ENCODE assay signal across 28 cellular contexts in genomic region chr18:36120297-36120696, GRCh38. TPM values are rescaled to one million over a fixed set of nuclear protein-coding genes. Genes with fewer than 3 reads are reported as not detected.
A peak's percentile ranks its signal among the peaks of the same experiment; 100 is the strongest.
DNase-seq lines count a peak whose midpoint lies in the region; ATAC-seq, FAIRE-seq and TF ChIP-seq lines count a peak whose summit lies in the region.
"Had no signal": no experiment of that assay in that cellular context is flagged by ENCODE, and none has a peak within 500 bp of the region (broad histone marks: within the 10 kb centered on the region; RNA-seq: fewer than 3 reads in every experiment).

No MANE protein-coding gene starts in this region.

- H2AFZ ChIP-seq in K562 (ENCODE audit: low read depth, low read length) = no peak overlapping the region
- H2AFZ ChIP-seq: PC-9 had no signal

- H3K9ac ChIP-seq in K562 (ENCODE audit: insufficient read depth in 1 of 2, low read depth in 2 of 2, low read length in 2 of 2) (no peak overlapping the region), mesendoderm (ENCODE audit: low read length) (no peak overlapping the region)
- H3K9ac ChIP-seq: BLaER1 treated with 17β-estradiol and CSF1 and Interleukin-3, amounts not matched to agents 10 nM and 100 nM; KMS-11 had no signal

- CTCF ChIA-PET in K562 (lab: Yijun Ruan, JAX; ENCODE audit: low intra/inter-chr PET ratio) (no interaction called here), A673 (lab: Charles Lee) (no interaction called here)

- no peaks in the 10 kb centered on the region for H3K27me3 ChIP-seq in K562 (ENCODE audit: control insufficient read depth in 2 of 2, insufficient read depth in 2 of 2, low read length in 2 of 2)
- no peaks in the 10 kb centered on the region for H3K27me3 ChIP-seq in mesendoderm (ENCODE audit: insufficient read depth, low read length, poor library complexity)
- H3K27me3 ChIP-seq in A673 (replicated peaks; ENCODE audit: insufficient read depth, low read depth, low read length, poor library complexity) = no peaks in the 10 kb centered on the region
- H3K27me3 ChIP-seq: BLaER1 treated with 17β-estradiol and CSF1 and Interleukin-3, amounts not matched to agents 10 nM and 100 nM had no signal

- H3K4ac ChIP-seq in mesendoderm (ENCODE audit: low read depth, low read length) = no peak overlapping the region

- intact Hi-C loops in K562 (cut with micrococcal nuclease) = no loop called here
- intact Hi-C loops in A673 (cut with micrococcal nuclease; ENCODE audit: unreplicated experiment) = no loop called here

- no peak overlapping the region for H2BK120ac ChIP-seq in mesendoderm (ENCODE audit: low read depth, low read length)

- no peak overlapping the region for H3K4me3 ChIP-seq in K562
- H3K4me3 ChIP-seq in mesendoderm (ENCODE audit: low read length) = no peak overlapping the region
- H3K4me3 ChIP-seq in A673 (ENCODE audit: low read depth, low read length, poor library complexity, severe bottlenecking) = no peak overlapping the region
- H3K4me3 ChIP-seq: BLaER1 treated with 17β-estradiol and CSF1 and Interleukin-3, amounts not matched to agents 10 nM and 100 nM; GM12878; HAP-1; PC-9 had no signal

- TF ChIP-seq EP300 in K562 (IDR thresholded peaks at IDR 0.05; ENCODE audit: low read length) = no peak

- TF ChIP-seq CTCF in K562 (IDR thresholded peaks at IDR 0.05 in 2 of 3, conservative IDR thresholded peaks at IDR 0.05 in 1 of 3; ENCODE audit: insufficient read depth in 2 of 3, low read depth in 1 of 3, low read length in 3 of 3) = no peak
- no peak for TF ChIP-seq CTCF in A673 (conservative IDR thresholded peaks at IDR 0.05; ENCODE audit: low read depth, low read length)

- no peak overlapping the region for H2BK15ac ChIP-seq in mesendoderm (replicated peaks; ENCODE audit: low read depth)

- no peaks in the 10 kb centered on the region for H3K9me1 ChIP-seq in K562 (ENCODE audit: control insufficient read depth, insufficient read depth, low read length)

- no peak overlapping the region for H2AK5ac ChIP-seq in mesendoderm (ENCODE audit: low read length)

- H4K5ac ChIP-seq in mesendoderm (ENCODE audit: low read length) = no peak overlapping the region

- no TSS peak for BruUV-seq in K562 (replicated peaks; lab: Mats Ljungman, UMichigan)
- no TSS peak for BruUV-seq in A673 (replicated peaks; lab: Mats Ljungman, UMichigan)

- H3K4me2 ChIP-seq in K562 (ENCODE audit: insufficient read depth, low read length) (no peak overlapping the region), mesendoderm (ENCODE audit: low read length) (no peak overlapping the region)
- H3K4me2 ChIP-seq: BLaER1 treated with 17β-estradiol and CSF1 and Interleukin-3, amounts not matched to agents 10 nM and 100 nM; KMS-11; PC-9 had no signal

- no peaks in the 10 kb centered on the region for H3K79me2 ChIP-seq in K562 (ENCODE audit: control insufficient read depth, insufficient read depth, low read length)
- no peaks in the 10 kb centered on the region for H3K79me2 ChIP-seq in mesendoderm (ENCODE audit: control insufficient read depth, insufficient read depth, low read length)

- H3K23ac ChIP-seq in mesendoderm (ENCODE audit: low read length) = no peak overlapping the region

- H3K79me1 ChIP-seq in mesendoderm (ENCODE audit: low read length) = no peaks in the 10 kb centered on the region

- ATAC-seq in K562 = no peak
- no peak for ATAC-seq in GM19397 (IDR thresholded peaks at IDR 0.05; ENCODE audit: unreplicated experiment)
- ATAC-seq: GM12878, Right ventricle myocardium inferior, T-cell had no signal

- no peak overlapping the region for H3K56ac ChIP-seq in mesendoderm (ENCODE audit: low read length)

- H3K36me3 ChIP-seq in K562 (ENCODE audit: control insufficient read depth, insufficient read depth, low read length) = peaks cover 52% of the 10 kb centered on the region
- no peaks in the 10 kb centered on the region for H3K36me3 ChIP-seq in mesendoderm (ENCODE audit: control insufficient read depth, insufficient read depth, low read length)
- peaks cover 57% of the 10 kb centered on the region for H3K36me3 ChIP-seq in A673 (ENCODE audit: insufficient read depth, low read length, poor library complexity, severe bottlenecking)

- WGBS in K562 (ENCODE audit: insufficient coverage, low coverage, missing lambda C conversion rate) = 89% methylated on average over 3 of the region's 3 CpGs
- WGBS in mesendoderm (ENCODE audit: extremely low coverage, insufficient coverage, low lambda C conversion rate) = no CpG with 5 or more reads among the region's 3 CpGs

- in situ Hi-C loops in K562 (cut with MboI) = no loop called here

- no peak overlapping the region for H3K18ac ChIP-seq in mesendoderm (ENCODE audit: low read length)

- no peak overlapping the region for H2BK5ac ChIP-seq in mesendoderm (ENCODE audit: low read length)

- H4K20me1 ChIP-seq in K562 (replicated peaks; ENCODE audit: control insufficient read depth, insufficient read depth, low read length) = no peaks in the 10 kb centered on the region

- no peaks in the 10 kb centered on the region for H3K9me3 ChIP-seq in K562 (replicated peaks; ENCODE audit: control insufficient read depth, insufficient read depth, low read depth, low read length)
- H3K9me3 ChIP-seq in A673 (ENCODE audit: low read depth, low read length, poor library complexity, severe bottlenecking) = no peaks in the 10 kb centered on the region
- H3K9me3 ChIP-seq: BLaER1 treated with 17β-estradiol and CSF1 and Interleukin-3, amounts not matched to agents 10 nM and 100 nM; HAP-1 had no signal

- H3K27ac ChIP-seq in K562 (ENCODE audit: extremely low read depth, low read depth, low read length) (no peak overlapping the region), mesendoderm (ENCODE audit: low read depth, low read length) (no peak overlapping the region), A673 (ENCODE audit: low read depth, low read length, poor library complexity, severe bottlenecking) (no peak overlapping the region)
- H3K27ac ChIP-seq: BLaER1 treated with 17β-estradiol and CSF1 and Interleukin-3, amounts not matched to agents 10 nM and 100 nM; KMS-11; PC-9 had no signal

- POLR2A ChIA-PET in K562 (lab: Yijun Ruan, JAX) (interaction anchor here (0.6 to 2.2 kb wide), 5 partner anchors 8 to 148 kb away, joined by 3 to 12 read pairs (median 4); partner anchors contain the start of gene RMP24), A673 (lab: Charles Lee; ENCODE audit: low non-redundant PET) (no interaction called here)

- FAIRE-seq in K562 (lab: Jason Lieb, UNC) = no peak
- FAIRE-seq: D721Med, G401.6, GM12878, HTR-8/SVneo had no signal

- H4K8ac ChIP-seq in mesendoderm (ENCODE audit: low read depth, low read length) = peak overlapping the region; percentile 56

- TF ChIP-seq RAD21 in K562 (CRISPR knock-in tag; conservative IDR thresholded peaks at IDR 0.05 in 1 of 2, IDR thresholded peaks at IDR 0.05 in 1 of 2) = no peak

- no peaks in the 10 kb centered on the region for H3K4me1 ChIP-seq in K562 (replicated peaks in 1 of 2; ENCODE audit: control insufficient read depth in 2 of 2, insufficient read depth in 2 of 2, low read length in 2 of 2)
- no peaks in the 10 kb centered on the region for H3K4me1 ChIP-seq in mesendoderm (ENCODE audit: control insufficient read depth, low read depth, low read length)
- H3K4me1 ChIP-seq in A673 (ENCODE audit: insufficient read depth, low read length, poor library complexity, severe bottlenecking) = no peaks in the 10 kb centered on the region
- H3K4me1 ChIP-seq: BLaER1 treated with 17β-estradiol and CSF1 and Interleukin-3, amounts not matched to agents 10 nM and 100 nM; HAP-1 had no signal

- TF ChIP-seq POLR2A in K562 (conservative IDR thresholded peaks at IDR 0.05) = no peak

- DNase-seq in DMS53 (lab: John Stamatoyannopoulos, UW) (peak; percentile 17), DMS53 treated with DMSO at 0.1 percent for 48 hours (lab: John Stamatoyannopoulos, UW; ENCODE audit: unreplicated experiment) (no peak), NCI-H1417 (lab: John Stamatoyannopoulos, UW) (peak in 2 of 3 experiments; percentile 41 to 59), K562 (ENCODE audit: extremely low read depth in 1 of 4, low spot score in 3 of 4) (no peak), mesendoderm (no peak), A673 (ENCODE audit: low spot score) (no peak)
- no peak for DNase-seq in activated CD4-positive, alpha-beta T cell treated with anti-CD3 and anti-CD28 coated beads for 48 hours
- DNase-seq: 8988T; CD4-positive, alpha-beta T cell; GOT3; HFFc6; NCI-H1092 treated with DMSO at 0.1 percent for 48 hours; NCI-H146; NCI-H1930; NCI-H2107; NCI-H446; NCI-H526 treated with DMSO at 0.1 percent for 48 hours; PC-9; T-cell had no signal

RNA-seq across cellular contexts. Expression of gene SLC39A6, which starts 8.8 kb away (rescaled TPM):
- 16.4 and 23.0 TPM in 2 replicates for total RNA-seq in K562 (2011; cell fraction: chromatin; rRNA removed; ENCODE audit: low replicate concordance)
- total RNA-seq in K562 (2011; cell fraction: nucleolus; rRNA removed) = 16.7 and 19.2 TPM in 2 replicates
- 18.1 and 19.9 TPM in 2 replicates for total RNA-seq in K562 (2011; cell fraction: nucleoplasm; rRNA removed)
- total RNA-seq in K562 (2014; rRNA removed) (17.4 and 21.1 TPM in 2 replicates), K562 (2014; rRNA removed; fragmentation: Illumina TruSeq; extraction: Trizol) (19.9 and 20.9 TPM in 2 replicates), K562 (2015; rRNA removed; fragmentation: Illumina TruSeq; extraction: Trizol) (19.0 and 20.6 TPM in 2 replicates), K562 (2021) (13.2 and 14.0 TPM in 2 replicates), A673 (2021) (58.1 and 70.7 TPM in 2 replicates)
- polyA plus RNA-seq in K562 (2011; rRNA removed) (16.7 and 17.8 TPM in 2 replicates), K562 (2014; fragmentation: Illumina TruSeq; extraction: Trizol) (22.1 and 23.8 TPM in 2 replicates), K562 (2014; fragmentation: Nextera tagmentation; extraction: Ambion mirVana) (1 to 10 TPM; 5.6 to 6.6 TPM), K562 (2014; rRNA removed) (13.2 and 13.8 TPM in 2 replicates)
- polyA plus RNA-seq in K562 (2011; cell fraction: cytosol; rRNA removed) = 11.3 and 13.7 TPM in 2 replicates
- polyA plus RNA-seq in K562 (2011; cell fraction: nucleus; rRNA removed) = 14.2 and 16.8 TPM in 2 replicates
- 8.7 and 10.7 TPM in 2 replicates for polyA plus RNA-seq in K562 (2012)
- 26.3 and 34.2 TPM in 2 replicates for polyA minus RNA-seq in K562 (2011; rRNA and poly(A)+ RNA removed)
- polyA minus RNA-seq in K562 (2011; cell fraction: cytosol; rRNA and poly(A)+ RNA removed) = 5.0 and 5.6 TPM in 2 replicates
- 7.3 and 11.8 TPM in 2 replicates for polyA minus RNA-seq in K562 (2011; cell fraction: nucleus; rRNA and poly(A)+ RNA removed)
- 17.2 TPM for polyA plus RNA-seq in mesendoderm (2013, experiment 1 of 2)
- polyA plus RNA-seq in mesendoderm (2013, experiment 2 of 2) = 18.0 TPM

RNA-seq across cellular contexts. Expression of gene ELP2, which starts 9.4 kb away (rescaled TPM):
- total RNA-seq in K562 (2011; cell fraction: chromatin; rRNA removed; ENCODE audit: low replicate concordance) = 409 and 679 TPM in 2 replicates
- 246 and 294 TPM in 2 replicates for total RNA-seq in K562 (2011; cell fraction: nucleolus; rRNA removed)
- 383 and 472 TPM in 2 replicates for total RNA-seq in K562 (2011; cell fraction: nucleoplasm; rRNA removed)
- total RNA-seq in K562 (2014; rRNA removed) = 156 and 158 TPM in 2 replicates
- 123 and 139 TPM in 2 replicates for total RNA-seq in K562 (2014; rRNA removed; fragmentation: Illumina TruSeq; extraction: Trizol)
- 72.8 and 76.8 TPM in 2 replicates for total RNA-seq in K562 (2015; rRNA removed; fragmentation: Illumina TruSeq; extraction: Trizol)
- total RNA-seq in K562 (2021) = 140 and 148 TPM in 2 replicates
- 188 and 192 TPM in 2 replicates for polyA plus RNA-seq in K562 (2011; rRNA removed)
- polyA plus RNA-seq in K562 (2011; cell fraction: cytosol; rRNA removed) = 42.9 and 93.6 TPM in 2 replicates
- 181 and 221 TPM in 2 replicates for polyA plus RNA-seq in K562 (2011; cell fraction: nucleus; rRNA removed)
- polyA plus RNA-seq in K562 (2012) = 133 and 141 TPM in 2 replicates
- polyA plus RNA-seq in K562 (2014; fragmentation: Illumina TruSeq; extraction: Trizol) = 87.4 and 96.0 TPM in 2 replicates
- polyA plus RNA-seq in K562 (2014; fragmentation: Nextera tagmentation; extraction: Ambion mirVana) = 100 to 1,000 TPM; 146 to 172 TPM
- 84.0 and 94.8 TPM in 2 replicates for polyA plus RNA-seq in K562 (2014; rRNA removed)
- polyA minus RNA-seq in K562 (2011; rRNA and poly(A)+ RNA removed) = 262 and 352 TPM in 2 replicates
- polyA minus RNA-seq in K562 (2011; cell fraction: cytosol; rRNA and poly(A)+ RNA removed) = 73.4 and 77.3 TPM in 2 replicates
- polyA minus RNA-seq in K562 (2011; cell fraction: nucleus; rRNA and poly(A)+ RNA removed) = 158 and 260 TPM in 2 replicates
- 98.4 TPM for polyA plus RNA-seq in mesendoderm (2013, experiment 1 of 2)
- 97.3 TPM for polyA plus RNA-seq in mesendoderm (2013, experiment 2 of 2)
- total RNA-seq in A673 (2021) = 96.5 and 110 TPM in 2 replicates

RNA-seq across cellular contexts. Expression of gene RPRD1A, which starts 52.9 kb away (rescaled TPM):
- 113 and 316 TPM in 2 replicates for total RNA-seq in K562 (2011; cell fraction: chromatin; rRNA removed; ENCODE audit: low replicate concordance)
- 99.9 and 122 TPM in 2 replicates for total RNA-seq in K562 (2011; cell fraction: nucleolus; rRNA removed)
- total RNA-seq in K562 (2011; cell fraction: nucleoplasm; rRNA removed) = 188 and 269 TPM in 2 replicates
- total RNA-seq in K562 (2014; rRNA removed) (61.1 and 63.8 TPM in 2 replicates), K562 (2014; rRNA removed; fragmentation: Illumina TruSeq; extraction: Trizol) (69.3 and 74.5 TPM in 2 replicates), K562 (2015; rRNA removed; fragmentation: Illumina TruSeq; extraction: Trizol) (55.9 and 56.2 TPM in 2 replicates), K562 (2021) (65.0 and 66.0 TPM in 2 replicates), A673 (2021) (65.1 and 66.1 TPM in 2 replicates)
- polyA plus RNA-seq in K562 (2011; rRNA removed) (121 and 127 TPM in 2 replicates), K562 (2014; fragmentation: Illumina TruSeq; extraction: Trizol) (60.8 and 67.7 TPM in 2 replicates), K562 (2014; fragmentation: Nextera tagmentation; extraction: Ambion mirVana) (10 to 100 TPM; 30.2 to 36.7 TPM), K562 (2014; rRNA removed) (130 and 142 TPM in 2 replicates)
- 16.1 and 37.4 TPM in 2 replicates for polyA plus RNA-seq in K562 (2011; cell fraction: cytosol; rRNA removed)
- polyA plus RNA-seq in K562 (2011; cell fraction: nucleus; rRNA removed) = 313 and 349 TPM in 2 replicates
- polyA plus RNA-seq in K562 (2012) = 55.8 and 60.0 TPM in 2 replicates
- 58.1 and 85.0 TPM in 2 replicates for polyA minus RNA-seq in K562 (2011; rRNA and poly(A)+ RNA removed)
- polyA minus RNA-seq in K562 (2011; cell fraction: cytosol; rRNA and poly(A)+ RNA removed) = 22.3 and 29.2 TPM in 2 replicates
- polyA minus RNA-seq in K562 (2011; cell fraction: nucleus; rRNA and poly(A)+ RNA removed) = 128 and 197 TPM in 2 replicates
- polyA plus RNA-seq in mesendoderm (2013, experiment 1 of 2) = 81.2 TPM
- polyA plus RNA-seq in mesendoderm (2013, experiment 2 of 2) = 82.0 TPM

Comparison
In these comparisons a context has a peak if more than half of its experiments do, and no peak if none do; other contexts are left out.
1. DNase-seq: peak in DMS53 (single experiment) and NCI-H1417 (2 of 3); none in DMS53 treated with DMSO at 0.1 percent for 48 hours (single experiment), K562 (0 of 4), mesendoderm (single experiment), A673 (single experiment) and activated CD4-positive, alpha-beta T cell treated with anti-CD3 and anti-CD28 coated beads for 48 hours (single experiment).